ENCODE assay signal across 1 cellular context in the genomic region with DNA sequence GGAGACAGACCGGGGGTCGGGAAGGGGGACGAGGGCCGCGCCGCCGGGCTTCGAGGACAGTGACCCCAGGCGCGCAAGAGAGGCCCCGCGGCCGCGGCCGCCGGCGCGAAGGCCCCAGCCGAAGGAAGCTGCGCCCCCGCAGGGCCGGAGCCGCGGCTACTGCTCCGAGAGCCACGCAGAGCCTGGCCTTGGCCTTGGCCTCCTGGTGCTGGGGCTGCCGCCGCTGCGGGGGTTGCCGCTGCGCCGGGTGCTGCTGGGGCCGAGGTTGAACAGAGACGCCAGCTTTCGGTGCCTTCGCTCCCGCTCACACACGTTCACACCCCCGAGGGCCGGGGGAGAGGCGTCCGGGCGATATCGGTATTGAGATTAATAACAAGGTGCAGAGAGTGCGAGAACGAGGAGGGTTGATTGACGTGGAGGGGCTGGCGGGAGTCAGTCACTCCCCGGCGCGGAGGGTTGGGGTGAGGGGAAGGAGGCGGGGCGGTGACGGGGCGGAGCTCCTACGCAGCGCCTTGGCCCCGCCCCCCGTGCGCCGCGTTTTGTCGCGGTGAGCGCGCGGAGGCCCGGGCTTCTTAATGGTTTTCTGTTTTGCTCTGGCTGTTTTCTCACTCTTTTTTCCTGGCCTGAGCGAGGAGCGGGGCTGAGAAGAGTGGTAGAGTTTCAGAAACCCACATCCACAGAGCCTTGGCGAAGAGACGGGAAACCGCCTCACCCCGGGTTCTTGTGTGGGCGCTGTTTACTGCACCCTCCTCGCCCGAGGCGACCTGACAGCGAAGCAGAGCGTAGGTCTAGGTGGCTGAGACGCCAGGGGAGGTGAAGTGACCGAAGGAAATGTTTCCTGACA.
A peak's percentile ranks its signal among the peaks of the same experiment; 100 is the strongest.
TF ChIP-seq lines count a peak whose summit lies in the region.

No MANE protein-coding gene starts in this region.

TF ChIP-seq in HepG2, 621 proteins besides CTCF, POLR2A, EP300 and RAD21 (continued from another document):
- no peak for TF ChIP-seq NFE2 (CRISPR knock-in tag; IDR thresholded peaks at IDR 0.05)
- TF ChIP-seq, protein P1, sequence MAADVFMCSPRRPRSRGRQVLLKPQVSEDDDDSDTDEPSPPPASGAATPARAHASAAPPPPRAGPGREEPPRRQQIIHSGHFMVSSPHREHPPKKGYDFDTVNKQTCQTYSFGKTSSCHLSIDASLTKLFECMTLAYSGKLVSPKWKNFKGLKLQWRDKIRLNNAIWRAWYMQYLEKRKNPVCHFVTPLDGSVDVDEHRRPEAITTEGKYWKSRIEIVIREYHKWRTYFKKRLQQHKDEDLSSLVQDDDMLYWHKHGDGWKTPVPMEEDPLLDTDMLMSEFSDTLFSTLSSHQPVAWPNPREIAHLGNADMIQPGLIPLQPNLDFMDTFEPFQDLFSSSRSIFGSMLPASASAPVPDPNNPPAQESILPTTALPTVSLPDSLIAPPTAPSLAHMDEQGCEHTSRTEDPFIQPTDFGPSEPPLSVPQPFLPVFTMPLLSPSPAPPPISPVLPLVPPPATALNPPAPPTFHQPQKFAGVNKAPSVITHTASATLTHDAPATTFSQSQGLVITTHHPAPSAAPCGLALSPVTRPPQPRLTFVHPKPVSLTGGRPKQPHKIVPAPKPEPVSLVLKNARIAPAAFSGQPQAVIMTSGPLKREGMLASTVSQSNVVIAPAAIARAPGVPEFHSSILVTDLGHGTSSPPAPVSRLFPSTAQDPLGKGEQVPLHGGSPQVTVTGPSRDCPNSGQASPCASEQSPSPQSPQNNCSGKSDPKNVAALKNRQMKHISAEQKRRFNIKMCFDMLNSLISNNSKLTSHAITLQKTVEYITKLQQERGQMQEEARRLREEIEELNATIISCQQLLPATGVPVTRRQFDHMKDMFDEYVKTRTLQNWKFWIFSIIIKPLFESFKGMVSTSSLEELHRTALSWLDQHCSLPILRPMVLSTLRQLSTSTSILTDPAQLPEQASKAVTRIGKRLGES (CRISPR knock-in tag; IDR thresholded peaks at IDR 0.05; ENCODE audit: borderline replicate concordance) = 0 out of 2 replicates have a peak, but pooled peaks have one; percentile 20
- 0 out of 2 replicates have a peak, but pooled peaks have one; percentile 37 for TF ChIP-seq ZNF674 (CRISPR knock-in tag; IDR thresholded peaks at IDR 0.05; ENCODE audit: low read depth)
- peak; percentile 46; the same call in 1 of the 2 replicates for TF ChIP-seq SIN3A (IDR thresholded peaks at IDR 0.05; ENCODE audit: borderline replicate concordance, low read depth, low read length)
- TF ChIP-seq POLR2AphosphoS5 (IDR thresholded peaks at IDR 0.05; ENCODE audit: low read depth, low read length) = peak; percentile 83
- TF ChIP-seq ZBTB42 (CRISPR knock-in tag; IDR thresholded peaks at IDR 0.05) = no peak
